In genomic region chr1:149962736-149963135, GRCh38 we compare ENCODE assay signal across 10 cellular contexts. TPM values are rescaled to one million over a fixed set of nuclear protein-coding genes. Genes with fewer than 3 reads are reported as not detected.
DNase-seq lines count a peak whose midpoint lies in the region; ATAC-seq and TF ChIP-seq lines count a peak whose summit lies in the region.
"Had no signal": no experiment of that assay in that cellular context is flagged by ENCODE, and none has a peak within 500 bp of the region (broad histone marks: within the 10 kb centered on the region; RNA-seq: fewer than 3 reads in every experiment).

No MANE protein-coding gene starts in this region.

- no peaks in the 10 kb centered on the region for H3K9me3 Mint-ChIP-seq in activated T-cell treated with anti-CD3 and anti-CD28 coated beads, Interleukin-2, amount 50 U/mL, for 72 hours

- peaks cover 0 to 21% (median 17%) of the 10 kb centered on the region in 4 donors for H3K4me1 ChIP-seq in tibial artery

- no peak for TF ChIP-seq CTCF in tibial artery (IDR thresholded peaks at IDR 0.05)

- H3K9me3 ChIP-seq in tibial artery: no peaks in the 10 kb centered on the region

- peaks cover 16% of the 10 kb centered on the region for H3K4me1 Mint-ChIP-seq in activated T-cell treated with anti-CD3 and anti-CD28 coated beads, Interleukin-2, amount 50 U/mL, for 72 hours (ENCODE audit: low read depth)

- H3K4me3 Mint-ChIP-seq in activated T-cell treated with anti-CD3 and anti-CD28 coated beads, Interleukin-2, amount 50 U/mL, for 72 hours: no peak overlapping the region

- no peak for DNase-seq in activated T-cell treated with anti-CD3 and anti-CD28 coated beads, Interleukin-2, amount 50 U/mL, for 72 hours
- DNase-seq in activated T-cell treated with anti-CD3 and anti-CD28 coated beads, Interleukin-2, amount 50 U/mL, for 1 hour: no peak
- DNase-seq in astrocyte of the hippocampus (ENCODE audit: low read depth, low spot score) (peak; percentile 70), medulla oblongata (ENCODE audit: extremely low spot score) (peak; percentile 33), tibial artery (no peak), inferior parietal cortex (ENCODE audit: extremely low spot score) (no peak), SKM-1 treated with dmso at 0.1 percent for 144 hours (lab: John Stamatoyannopoulos, UW; ENCODE audit: unreplicated experiment) (no peak)

- H3K27ac ChIP-seq in tibial artery: peak overlapping the region; percentile 31 to 59
- H3K27ac ChIP-seq: foreskin keratinocyte, RWPE1 had no signal

- H3K36me3 Mint-ChIP-seq in activated T-cell treated with anti-CD3 and anti-CD28 coated beads, Interleukin-2, amount 50 U/mL, for 72 hours (ENCODE audit: insufficient read depth in 2 of 2): peaks cover 19 to 29% of the 10 kb centered on the region in 2 donors

- no peaks in the 10 kb centered on the region for H3K27me3 Mint-ChIP-seq in activated T-cell treated with anti-CD3 and anti-CD28 coated beads, Interleukin-2, amount 50 U/mL, for 72 hours (ENCODE audit: low read depth)

- peaks cover 51 to 71% (median 69%) of the 10 kb centered on the region in 3 donors for H3K36me3 ChIP-seq in tibial artery

- no peaks in the 10 kb centered on the region for H3K27me3 ChIP-seq in tibial artery
- H3K27me3 ChIP-seq: foreskin keratinocyte had no signal

- H3K4me3 ChIP-seq in tibial artery: no peak overlapping the region

- H3K27ac Mint-ChIP-seq in activated T-cell treated with anti-CD3 and anti-CD28 coated beads, Interleukin-2, amount 50 U/mL, for 72 hours: peak overlapping the region; percentile 36

- intact Hi-C loops in tibial artery (cut with DNase I; ENCODE audit: low total_unique reads): loop anchor here (5.0 kb wide), 1 partner anchor 90 kb away; no protein-coding TSS in a partner anchor

- no peak for ATAC-seq in activated T-cell treated with anti-CD3 and anti-CD28 coated beads, Interleukin-2, amount 50 U/mL, for 72 hours (replicated peaks in 1 of 2)
- no peak for ATAC-seq in HG03354 (IDR thresholded peaks at IDR 0.05; ENCODE audit: poor library complexity, severe bottlenecking, unreplicated experiment)

RNA-seq across cellular contexts. Expression of gene MTMR11, which starts 26.1 kb away (rescaled TPM):
- total RNA-seq in activated T-cell treated with anti-CD3 and anti-CD28 coated beads, Interleukin-2, amount 50 U/mL, for 72 hours: 1 to 10 TPM; 6.9 to 9.2 TPM

RNA-seq across cellular contexts. Expression of gene SF3B4, which starts 35.1 kb away (rescaled TPM):
- total RNA-seq in activated T-cell treated with anti-CD3 and anti-CD28 coated beads, Interleukin-2, amount 50 U/mL, for 72 hours: 10 to 100 TPM; 59.7 to 74.4 TPM

RNA-seq across cellular contexts. Expression of gene SV2A, which starts 45.1 kb away (rescaled TPM):
- total RNA-seq in activated T-cell treated with anti-CD3 and anti-CD28 coated beads, Interleukin-2, amount 50 U/mL, for 72 hours: 10 to 100 TPM; 13.0 to 14.8 TPM

RNA-seq across cellular contexts. Expression of gene OTUD7B, which starts 47.8 kb away (rescaled TPM):
- 10 to 100 TPM; 30.3 to 34.8 TPM for total RNA-seq in activated T-cell treated with anti-CD3 and anti-CD28 coated beads, Interleukin-2, amount 50 U/mL, for 72 hours

Comparison
In these comparisons a context has a peak if more than half of its experiments do, and no peak if none do; other contexts are left out.
1. DNase-seq: peak in astrocyte of the hippocampus (single experiment) and medulla oblongata (single experiment); none in activated T-cell treated with anti-CD3 and anti-CD28 coated beads, Interleukin-2, amount 50 U/mL, for 72 hours (0 of 2), activated T-cell treated with anti-CD3 and anti-CD28 coated beads, Interleukin-2, amount 50 U/mL, for 1 hour (single experiment), tibial artery (0 of 2), inferior parietal cortex (single experiment) and SKM-1 treated with dmso at 0.1 percent for 144 hours (single experiment).